Comparison of ENCODE assay signal across 27 cellular contexts in genomic region chr4:18957721-18958120, GRCh38.
"Had no signal": no experiment of that assay in that cellular context is flagged by ENCODE, and none has a peak within 500 bp of the region (broad histone marks: within the 10 kb centered on the region; RNA-seq: fewer than 3 reads in every experiment).

No MANE protein-coding gene starts in this region.

- H3K9me3 ChIP-seq: lower lobe of right lung, mucosa of descending colon, pancreas, psoas muscle, right atrium auricular region, right lobe of liver, stomach, testis, thyroid gland, uterus had no signal

- H3K4me2 ChIP-seq: smooth muscle cell had no signal

- DNase-seq: head of caudate nucleus; hippocampal formation; left cardiac atrium; left lung; lower lobe of right lung; mammary epithelial cell; mesendoderm; midbrain; mucosa of descending colon; naive thymus-derived CD4-positive, alpha-beta T cell; nucleus accumbens; pancreas; posterior cingulate gyrus; psoas muscle; right lobe of liver; stimulated activated CD4-positive, alpha-beta T cell treated with anti-CD3 and anti-CD28 coated beads, Interleukin-1b, Interleukin-23, amount 100 ng/mL, for 48 hours; stimulated activated CD4-positive, alpha-beta T cell treated with anti-CD3 and anti-CD28 coated beads, Interleukin-2, amount 100 ng/mL, for 48 hours; stimulated activated naive B cell treated with anti-CD40 and anti-IgM and Interleukin-4, amounts not matched to agents 10 μg/mL and 1 μg/mL and 100 μg/mL, for 72 hours; stimulated activated naive CD8-positive, alpha-beta T cell treated with anti-CD3 and anti-CD28 coated beads, Interleukin-15, Interleukin-2, amounts not matched to agents 100 U/mL and 50 U/mL, for 24 hours; stomach; testis; thyroid gland; uterus had no signal

- H3K36me3 ChIP-seq: left lung, lower lobe of right lung, pancreas, right atrium auricular region, right lobe of liver, stomach, thyroid gland, uterus had no signal

- H3K4me3 ChIP-seq: left lung, lower lobe of right lung, mucosa of descending colon, pancreas, psoas muscle, right atrium auricular region, right lobe of liver, smooth muscle cell, stomach, testis, thyroid gland, uterus had no signal

- H3K4me1 ChIP-seq: left lung, lower lobe of right lung, psoas muscle, right atrium auricular region, right lobe of liver, stomach, testis, thyroid gland, uterus had no signal

- FAIRE-seq: keratinocyte, pancreas had no signal

- ATAC-seq: left cardiac atrium; lower lobe of right lung; mucosa of descending colon; naive thymus-derived CD4-positive, alpha-beta T cell; natural killer cell treated with Interleukin-12 subunit alpha and Interleukin-12 subunit beta and Interleukin-15 and Interleukin-18, amount 100 ng/mL, for 72 hours; pancreas; psoas muscle; right lobe of liver; stimulated activated naive B cell treated with anti-CD40 and anti-IgM and Interleukin-4, amounts not matched to agents 10 μg/mL and 1 μg/mL and 100 μg/mL, for 72 hours; stimulated activated naive CD8-positive, alpha-beta T cell treated with anti-CD3 and anti-CD28 coated beads, Interleukin-15, Interleukin-2, amounts not matched to agents 100 U/mL and 50 U/mL, for 24 hours had no signal

- H3K27ac ChIP-seq: left lung, lower lobe of right lung, pancreas, psoas muscle, right atrium auricular region, right lobe of liver, stomach, testis, thyroid gland, uterus had no signal

- H3K27me3 ChIP-seq: left lung, pancreas, right atrium auricular region, right lobe of liver, stomach, testis, thyroid gland, uterus had no signal
